ENCODE assay signal across 24 cellular contexts in the genomic region with DNA sequence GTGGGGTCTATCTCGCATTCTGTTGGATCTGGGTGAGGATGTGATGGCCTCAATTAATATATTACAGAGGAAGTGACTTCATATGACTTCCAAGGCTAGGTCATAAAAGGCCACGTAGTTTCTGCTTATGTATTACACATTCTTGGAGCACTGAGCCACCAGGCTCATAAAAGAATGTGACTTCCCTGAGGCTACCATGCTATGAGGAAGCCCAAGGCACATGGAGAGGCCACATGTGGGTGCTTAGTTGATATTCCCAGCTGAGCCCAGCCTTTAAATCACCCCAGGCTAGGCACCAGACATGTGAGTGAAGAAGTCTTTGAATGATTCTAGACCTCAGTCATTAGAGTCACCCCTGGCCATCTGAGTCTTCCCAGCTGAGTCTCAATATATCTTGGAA. TPM values are rescaled to one million over a fixed set of nuclear protein-coding genes. Genes with fewer than 3 reads are reported as not detected.
"Had no signal": no experiment of that assay in that cellular context is flagged by ENCODE, and none has a peak within 500 bp of the region (broad histone marks: within the 10 kb centered on the region; RNA-seq: fewer than 3 reads in every experiment).

No MANE protein-coding gene starts in this region.

- H3K9me3 Mint-ChIP-seq: activated naive CD4-positive, alpha-beta T cell treated with anti-CD3 and anti-CD28 coated beads for 36 hours; activated T-helper 17 cell treated with anti-CD3 and anti-CD28 coated beads, Interleukin-2, amount 50 U/mL, for 72 hours had no signal

- H3K4me3 Mint-ChIP-seq: activated CD8-positive, alpha-beta T cell treated with anti-CD3 and anti-CD28 coated beads, Interleukin-2, amount 10 ng/mL, durations not matched to agents 7 days and 5 days; activated naive CD4-positive, alpha-beta T cell treated with anti-CD3 and anti-CD28 coated beads for 36 hours; activated naive CD8-positive, alpha-beta T cell; activated T-helper 17 cell treated with anti-CD3 and anti-CD28 coated beads, Interleukin-2, amount 50 U/mL, for 72 hours; brain; T-helper 17 cell; WTC11 had no signal

- H3K27ac ChIP-seq: KMS-11 had no signal

- DNase-seq: activated CD4-positive, alpha-beta T cell treated with anti-CD3 and anti-CD28 coated beads for 48 hours; activated CD4-positive, alpha-beta T cell treated with anti-CD3 and anti-CD28 coated beads, Interleukin-2, amount 50 U/mL, for 4 hours; activated CD4-positive, CD25-positive, alpha-beta regulatory T cell treated with anti-CD3 and anti-CD28 coated beads, Interleukin-2, amount 50 U/mL, for 72 hours; activated CD8-positive, alpha-beta T cell treated with anti-CD3 and anti-CD28 coated beads, Interleukin-2, amount 10 ng/mL, durations not matched to agents 7 days and 5 days; activated gamma-delta T cell; activated naive CD4-positive, alpha-beta T cell treated with anti-CD3 and anti-CD28 coated beads for 36 hours; activated T-cell treated with anti-CD3 and anti-CD28 coated beads, Interleukin-2, amount 50 U/mL, for 48 hours; amygdala; MM.1S; NCI-H1105; NCI-H1436; NCI-H1694 treated with DMSO at 0.1 percent for 48 hours; NCI-H2029 treated with DMSO at 0.1 percent for 48 hours; NCI-H446; NCI-H524; PC-3; SIG-M5; T-helper 17 cell; T-helper 9 cell had no signal

- ATAC-seq: activated CD8-positive, alpha-beta T cell treated with anti-CD3 and anti-CD28 coated beads, Interleukin-2, amount 10 ng/mL, durations not matched to agents 7 days and 5 days; activated T-helper 17 cell treated with anti-CD3 and anti-CD28 coated beads, Interleukin-2, amount 50 U/mL, for 72 hours; PC-3; T-helper 17 cell; WTC11 had no signal

- H3K4me1 Mint-ChIP-seq: activated T-helper 17 cell treated with anti-CD3 and anti-CD28 coated beads, Interleukin-2, amount 50 U/mL, for 72 hours; brain had no signal

- H3K36me3 Mint-ChIP-seq: brain, WTC11 had no signal

- H3K27ac Mint-ChIP-seq: activated CD8-positive, alpha-beta T cell treated with anti-CD3 and anti-CD28 coated beads, Interleukin-2, amount 10 ng/mL, durations not matched to agents 7 days and 5 days; activated naive CD4-positive, alpha-beta T cell treated with anti-CD3 and anti-CD28 coated beads for 36 hours; activated naive CD8-positive, alpha-beta T cell; activated T-helper 17 cell treated with anti-CD3 and anti-CD28 coated beads, Interleukin-2, amount 50 U/mL, for 72 hours; brain; T-helper 17 cell; WTC11 had no signal

RNA-seq across cellular contexts. Expression of gene REEP1, which starts 13.3 kb away (rescaled TPM):
- total RNA-seq: PC-3 had no signal
